In genomic region chr7:94330474-94331027, GRCh38 we compare ENCODE assay signal across 32 cellular contexts.
DNase-seq lines count a peak whose midpoint lies in the region; ATAC-seq and TF ChIP-seq lines count a peak whose summit lies in the region.
"Had no signal": no experiment of that assay in that cellular context is flagged by ENCODE, and none has a peak within 500 bp of the region (broad histone marks: within the 10 kb centered on the region; RNA-seq: fewer than 3 reads in every experiment).

No MANE protein-coding gene starts in this region.

- H3K4me3 Mint-ChIP-seq in activated CD8-positive, alpha-beta T cell treated with anti-CD3 and anti-CD28 coated beads for 36 hours, result no peak overlapping the region
- H3K4me3 Mint-ChIP-seq: activated CD4-positive, alpha-beta T cell treated with anti-CD3 and anti-CD28 coated beads for 36 hours; activated naive CD4-positive, alpha-beta T cell treated with anti-CD3 and anti-CD28 coated beads, Interleukin-2, amount 50 U/mL, for 24 hours; CD4-positive, CD25-positive, alpha-beta regulatory T cell; IgD-negative memory B cell; nephron progenitor cell; T-helper 2 cell treated with Interferon-gamma antibody and Interleukin-4, amounts not matched to agents 5 μg/mL and 100 μg/mL, for 36 hours had no signal

- H3K4me1 Mint-ChIP-seq in activated CD8-positive, alpha-beta T cell treated with anti-CD3 and anti-CD28 coated beads for 36 hours (ENCODE audit: low read depth), result no peaks in the 10 kb centered on the region
- H3K4me1 Mint-ChIP-seq: activated CD4-positive, alpha-beta T cell treated with anti-CD3 and anti-CD28 coated beads for 36 hours; activated naive CD4-positive, alpha-beta T cell treated with anti-CD3 and anti-CD28 coated beads, Interleukin-2, amount 50 U/mL, for 24 hours; CD4-positive, CD25-positive, alpha-beta regulatory T cell; IgD-negative memory B cell had no signal

- H3K36me3 ChIP-seq in hepatocyte (replicated peaks; ENCODE audit: insufficient read depth, low read depth) (no peaks in the 10 kb centered on the region), osteoblast (ENCODE audit: insufficient read depth, low read length) (no peaks in the 10 kb centered on the region)
- H3K36me3 ChIP-seq: breast epithelium, pancreas, right atrium auricular region, thoracic aorta had no signal

- H3K4me3 ChIP-seq in hepatocyte, result no peak overlapping the region
- no peak overlapping the region for H3K4me3 ChIP-seq in osteoblast (ENCODE audit: insufficient read depth, low read length)
- H3K4me3 ChIP-seq: breast epithelium, lung, mucosa of descending colon, pancreas, right atrium auricular region, thoracic aorta had no signal

- H3K79me2 ChIP-seq in hepatocyte (no peaks in the 10 kb centered on the region), osteoblast (ENCODE audit: insufficient read depth, low read length) (no peaks in the 10 kb centered on the region)

- no peaks in the 10 kb centered on the region for H3K9me2 ChIP-seq in hepatocyte (replicated peaks; ENCODE audit: insufficient read depth)

- WGBS in hepatocyte (ENCODE audit: low lambda C conversion rate, missing lambda C conversion rate), result 56% methylated on average over 5 of the region's 5 CpGs

- H3K4me2 ChIP-seq in hepatocyte (peak overlapping the region; percentile 41), osteoblast (ENCODE audit: insufficient read depth, low read length) (no peak overlapping the region)

- TF ChIP-seq CTCF in hepatocyte (IDR thresholded peaks at IDR 0.05; ENCODE audit: poor library complexity), result no peak
- no peak for TF ChIP-seq CTCF in osteoblast (IDR thresholded peaks at IDR 0.05; ENCODE audit: extremely low read depth, low read depth, low read length)
- no peak for TF ChIP-seq CTCF in activated CD8-positive, alpha-beta T cell treated with anti-CD3 and anti-CD28 coated beads for 36 hours (IDR thresholded peaks at IDR 0.05)

- H3K27ac ChIP-seq in hepatocyte, result peak overlapping the region; percentile 58
- H3K27ac ChIP-seq in osteoblast (ENCODE audit: low read depth, low read length), result no peak overlapping the region
- H3K27ac ChIP-seq: breast epithelium, pancreas, right atrium auricular region, thoracic aorta had no signal

- peaks cover 1% of the 10 kb centered on the region for H3K27me3 Mint-ChIP-seq in activated CD8-positive, alpha-beta T cell treated with anti-CD3 and anti-CD28 coated beads for 36 hours
- H3K27me3 Mint-ChIP-seq: activated naive CD4-positive, alpha-beta T cell treated with anti-CD3 and anti-CD28 coated beads, Interleukin-2, amount 50 U/mL, for 24 hours; CD4-positive, CD25-positive, alpha-beta regulatory T cell had no signal

- CTCF ChIA-PET in activated CD8-positive, alpha-beta T cell treated with anti-CD3 and anti-CD28 coated beads for 36 hours (lab: Charles Lee), result no interaction called here

- no peak for ATAC-seq in HG03565 (IDR thresholded peaks at IDR 0.05; ENCODE audit: unreplicated experiment)
- ATAC-seq in activated CD8-positive, alpha-beta T cell treated with anti-CD3 and anti-CD28 coated beads for 36 hours, result no peak
- ATAC-seq: activated CD4-positive, alpha-beta T cell treated with anti-CD3 and anti-CD28 coated beads for 36 hours; left cardiac atrium; mucosa of descending colon; pancreas; stimulated activated naive CD8-positive, alpha-beta T cell treated with anti-CD3 and anti-CD28 coated beads, Interleukin-15, Interleukin-2, amounts not matched to agents 100 U/mL and 50 U/mL, for 24 hours had no signal

- intact Hi-C loops in activated CD8-positive, alpha-beta T cell treated with anti-CD3 and anti-CD28 coated beads for 36 hours (cut with micrococcal nuclease), result no loop called here

- H3K27me3 ChIP-seq in hepatocyte, result no peaks in the 10 kb centered on the region
- no peaks in the 10 kb centered on the region for H3K27me3 ChIP-seq in osteoblast (ENCODE audit: insufficient read depth, low read length)
- H3K27me3 ChIP-seq: breast epithelium, pancreas, right atrium auricular region had no signal

- H2AFZ ChIP-seq in hepatocyte (no peak overlapping the region), osteoblast (ENCODE audit: low read length) (peak overlapping the region; percentile 32)

- no peaks in the 10 kb centered on the region for H3K4me1 ChIP-seq in hepatocyte (ENCODE audit: insufficient read depth)
- peaks cover 4% of the 10 kb centered on the region for H3K4me1 ChIP-seq in osteoblast (ENCODE audit: insufficient read depth, low read length)
- H3K4me1 ChIP-seq: breast epithelium, pancreas, right atrium auricular region had no signal

- H3K27ac Mint-ChIP-seq in activated CD8-positive, alpha-beta T cell treated with anti-CD3 and anti-CD28 coated beads for 36 hours, result no peak overlapping the region
- H3K27ac Mint-ChIP-seq: activated CD4-positive, alpha-beta T cell treated with anti-CD3 and anti-CD28 coated beads for 36 hours; activated naive CD4-positive, alpha-beta T cell treated with anti-CD3 and anti-CD28 coated beads, Interleukin-2, amount 50 U/mL, for 24 hours; activated T-helper 2 cell treated with anti-CD3 and anti-CD28 coated beads, Interferon-gamma antibody, Interleukin-2, Interleukin-4, amounts not matched to agents 10 μg/mL and 5 μg/mL and 100 μg/mL, durations not matched to agents 14 hours and 24 hours and 36 hours; CD4-positive, CD25-positive, alpha-beta regulatory T cell; IgD-negative memory B cell; T-helper 2 cell treated with Interferon-gamma antibody and Interleukin-4, amounts not matched to agents 5 μg/mL and 100 μg/mL, for 36 hours had no signal

- H4K20me1 ChIP-seq in hepatocyte (ENCODE audit: insufficient read depth, poor library complexity, severe bottlenecking) (no peaks in the 10 kb centered on the region), osteoblast (ENCODE audit: insufficient read depth, low read length) (no peaks in the 10 kb centered on the region)

- H3K9me3 ChIP-seq in hepatocyte (ENCODE audit: low read depth), result no peaks in the 10 kb centered on the region
- no peaks in the 10 kb centered on the region for H3K9me3 ChIP-seq in osteoblast (ENCODE audit: low read depth, low read length)
- H3K9me3 ChIP-seq: breast epithelium, mucosa of descending colon, pancreas, right atrium auricular region, thoracic aorta had no signal

- POLR2A ChIA-PET in activated CD8-positive, alpha-beta T cell treated with anti-CD3 and anti-CD28 coated beads for 36 hours (lab: Charles Lee), result interaction anchor here (0.8 kb wide), 1 partner anchor 45 kb away, joined by 3 read pairs; no protein-coding TSS in a partner anchor

- H3K36me3 Mint-ChIP-seq in activated CD8-positive, alpha-beta T cell treated with anti-CD3 and anti-CD28 coated beads for 36 hours (ENCODE audit: low read depth), result no peaks in the 10 kb centered on the region
- H3K36me3 Mint-ChIP-seq: activated naive CD4-positive, alpha-beta T cell treated with anti-CD3 and anti-CD28 coated beads, Interleukin-2, amount 50 U/mL, for 24 hours; CD4-positive, CD25-positive, alpha-beta regulatory T cell; IgD-negative memory B cell had no signal

- peak; percentile 78 for DNase-seq in NCI-H2107 treated with DMSO at 0.1 percent for 48 hours (lab: John Stamatoyannopoulos, UW; ENCODE audit: unreplicated experiment)
- DNase-seq in NCI-H2107 (lab: John Stamatoyannopoulos, UW), result no peak
- DNase-seq in NCI-H524 (lab: John Stamatoyannopoulos, UW), result peak; percentile 4 to 51
- no peak for DNase-seq in hepatocyte (ENCODE audit: low spot score)
- no peak for DNase-seq in osteoblast (ENCODE audit: insufficient read length, low spot score, missing footprints)
- DNase-seq in activated CD8-positive, alpha-beta T cell treated with anti-CD3 and anti-CD28 coated beads for 36 hours, result no peak
- DNase-seq in UCSD-AML1 (lab: John Stamatoyannopoulos, UW; ENCODE audit: unreplicated experiment), result no peak
- DNase-seq: activated CD4-positive, alpha-beta T cell treated with anti-CD3 and anti-CD28 coated beads for 36 hours; activated CD8-positive, alpha-beta memory T cell treated with anti-CD3 and anti-CD28 coated beads for 24 hours; activated T-cell treated with anti-CD3 and anti-CD28 coated beads for 4 hours; Calu3; CD4-positive, CD25-positive, alpha-beta regulatory T cell; DMS79; GDM1; left cardiac atrium; mucosa of descending colon; MV-4-11; NCI-H187 treated with DMSO at 0.1 percent for 48 hours; nephron progenitor cell; pancreas; SHP77 treated with DMSO at 0.1 percent for 48 hours; stimulated activated CD4-positive, alpha-beta T cell treated with anti-CD3 and anti-CD28 coated beads, Interleukin-1b, Interleukin-23, amount 100 ng/mL, for 48 hours; stimulated activated naive CD8-positive, alpha-beta T cell treated with anti-CD3 and anti-CD28 coated beads, Interleukin-15, Interleukin-2, amounts not matched to agents 100 U/mL and 50 U/mL, for 24 hours had no signal

- H3K9me3 Mint-ChIP-seq in activated CD8-positive, alpha-beta T cell treated with anti-CD3 and anti-CD28 coated beads for 36 hours, result peaks cover 2% of the 10 kb centered on the region
- H3K9me3 Mint-ChIP-seq: activated naive CD4-positive, alpha-beta T cell treated with anti-CD3 and anti-CD28 coated beads, Interleukin-2, amount 50 U/mL, for 24 hours had no signal

Comparison
In these comparisons a context has a peak if more than half of its experiments do, and no peak if none do; other contexts are left out.
1. DNase-seq: peak in NCI-H2107 treated with DMSO at 0.1 percent for 48 hours (single experiment) and NCI-H524 (2 of 2); none in NCI-H2107 (single experiment), hepatocyte (single experiment), osteoblast (single experiment), activated CD8-positive, alpha-beta T cell treated with anti-CD3 and anti-CD28 coated beads for 36 hours (single experiment) and UCSD-AML1 (single experiment).